ENCODE assay signal across 12 cellular contexts in genomic region chr1:235984041-235984820, GRCh38.
DNase-seq lines count a peak whose midpoint lies in the region; ATAC-seq and TF ChIP-seq lines count a peak whose summit lies in the region.
"Had no signal": no experiment of that assay in that cellular context is flagged by ENCODE, and none has a peak within 500 bp of the region (broad histone marks: within the 10 kb centered on the region; RNA-seq: fewer than 3 reads in every experiment).

No MANE protein-coding gene starts in this region.

- no peak for TF ChIP-seq CTCF in WTC11 (IDR thresholded peaks at IDR 0.05)
- no peak for TF ChIP-seq CTCF in fibroblast of the aortic adventitia (IDR thresholded peaks at IDR 0.05; ENCODE audit: insufficient read depth, low read length)
- no peak for TF ChIP-seq CTCF in parathyroid adenoma (IDR thresholded peaks at IDR 0.05)
- TF ChIP-seq CTCF in H9 (conservative IDR thresholded peaks at IDR 0.05): no peak

- H2BK120ac ChIP-seq in neuronal stem cell (ENCODE audit: low read depth, low read length) (no peak overlapping the region), H9 (ENCODE audit: low read depth, low read length, poor library complexity, severe bottlenecking) (no peak overlapping the region)

- no peak overlapping the region for H3K23ac ChIP-seq in neuronal stem cell (ENCODE audit: low read depth, low read length, poor library complexity)
- no peak overlapping the region for H3K23ac ChIP-seq in H9 (ENCODE audit: insufficient read length, low read depth, low read length)

- H3K36me3 Mint-ChIP-seq in WTC11 (peaks cover 33% of the 10 kb centered on the region), H9 (ENCODE audit: insufficient read depth in 1 of 3, low read depth in 3 of 3) (peaks cover 4 to 20% (median 17%) of the 10 kb centered on the region in 3 experiments; a peak in 6 of 7 replicates)

- H3K4me1 Mint-ChIP-seq in WTC11 (peaks cover 9% of the 10 kb centered on the region), H9 (0 out of 4 replicates have a peak, but pooled peaks cover 0 to 2% of the 10 kb centered on the region in 2 experiments)

- H3K27me3 Mint-ChIP-seq in WTC11 (ENCODE audit: low read depth) (peaks cover under 1% of the 10 kb centered on the region; the same call in 1 of the 2 replicates), H9 (ENCODE audit: low read depth) (no peaks in the 10 kb centered on the region; the same call in 1 of the 2 replicates)

- H2BK12ac ChIP-seq in neuronal stem cell (ENCODE audit: low read length) (no peak overlapping the region), H9 (ENCODE audit: insufficient read length, low read depth, low read length) (no peak overlapping the region)

- H3K27ac ChIP-seq in parathyroid adenoma (peak overlapping the region; percentile 64), neuronal stem cell (replicated peaks; ENCODE audit: low read length) (no peak overlapping the region), H9 (ENCODE audit: insufficient read length, low read depth, low read length) (no peak overlapping the region)
- H3K27ac ChIP-seq: C4-2B had no signal

- H4K91ac ChIP-seq in neuronal stem cell (ENCODE audit: low read depth, low read length, poor library complexity): no peak overlapping the region
- no peak overlapping the region for H4K91ac ChIP-seq in H9 (ENCODE audit: insufficient read length, low read depth, low read length)

- no peaks in the 10 kb centered on the region for H3K23me2 ChIP-seq in H9 (ENCODE audit: insufficient read length, low read depth, low read length, poor library complexity, severe bottlenecking)

- H3K9ac ChIP-seq in parathyroid adenoma (no peak overlapping the region), neuronal stem cell (ENCODE audit: low read depth, low read length, poor library complexity) (no peak overlapping the region), H9 (ENCODE audit: extremely low read depth, insufficient read length, low read length) (no peak overlapping the region)

- H2BK15ac ChIP-seq in neuronal stem cell (ENCODE audit: low read length): no peak overlapping the region
- no peak overlapping the region for H2BK15ac ChIP-seq in H9 (ENCODE audit: low read depth, low read length)

- WGBS in neuronal stem cell (ENCODE audit: extremely low coverage in 2 of 2, insufficient read length in 2 of 2, insufficient replicate concordance in 1 of 2), 2 donors: no CpG with 5 or more reads among the region's 6 CpGs
- no CpG with 5 or more reads among the region's 6 CpGs for WGBS in H9 (ENCODE audit: extremely low coverage, insufficient read length, low lambda C conversion rate)

- H3K27me3 ChIP-seq in parathyroid adenoma (ENCODE audit: control insufficient read depth, insufficient read depth, low read length): no peaks in the 10 kb centered on the region
- H3K27me3 ChIP-seq in neuronal stem cell (ENCODE audit: control insufficient read depth in 3 of 3, insufficient read depth in 3 of 3, low read depth in 1 of 3, low read length in 3 of 3): no peaks in the 10 kb centered on the region
- H3K27me3 ChIP-seq in H9 (ENCODE audit: insufficient read depth, low read length): no peaks in the 10 kb centered on the region
- H3K27me3 ChIP-seq: pancreas had no signal

- DNase-seq in AG08395 (ENCODE audit: low spot score) (peak; percentile 85), WTC11 (ENCODE audit: low spot score) (no peak), fibroblast of the aortic adventitia (ENCODE audit: low read depth) (peak; percentile 91), NCI-H1436 (lab: John Stamatoyannopoulos, UW) (no peak), neuronal stem cell (ENCODE audit: low spot score) (no peak), H9 (no peak)
- DNase-seq: hippocampal formation; pancreas; stimulated activated CD8-positive, alpha-beta memory T cell treated with anti-CD3 and anti-CD28 coated beads, Interleukin-4, amount 100 ng/mL, for 48 hours had no signal

- H4K8ac ChIP-seq in neuronal stem cell (ENCODE audit: low read depth, low read length) (no peak overlapping the region), H9 (replicated peaks; ENCODE audit: insufficient read length, low read depth, low read length) (no peak overlapping the region)

- H3K79me1 ChIP-seq in neuronal stem cell (ENCODE audit: low read depth, low read length): no peaks in the 10 kb centered on the region
- H3K79me1 ChIP-seq in H9 (ENCODE audit: insufficient read depth, low read depth, low read length, poor library complexity, severe bottlenecking): no peaks in the 10 kb centered on the region

- H2AK5ac ChIP-seq in neuronal stem cell (ENCODE audit: low read depth, low read length) (no peak overlapping the region), H9 (ENCODE audit: insufficient read length, low read length) (no peak overlapping the region)

- H2BK20ac ChIP-seq in H9 (ENCODE audit: low read depth, low read length, poor library complexity, severe bottlenecking): no peak overlapping the region

- H3K4me3 ChIP-seq in fibroblast of the aortic adventitia (ENCODE audit: low read depth, low read length) (no peak overlapping the region), parathyroid adenoma (ENCODE audit: low read depth, low read length) (no peak overlapping the region), neuronal stem cell (ENCODE audit: low read length in 2 of 2) (no peak overlapping the region)
- H3K4me3 ChIP-seq: pancreas had no signal

- H3K79me2 ChIP-seq in parathyroid adenoma (no peaks in the 10 kb centered on the region), H9 (ENCODE audit: insufficient read depth, low read length) (no peaks in the 10 kb centered on the region)

- H2BK5ac ChIP-seq in neuronal stem cell (ENCODE audit: low read length): no peak overlapping the region
- H2BK5ac ChIP-seq in H9 (ENCODE audit: insufficient read length, low read length): no peak overlapping the region

- POLR2A ChIA-PET in WTC11 (lab: Charles Lee): interaction anchor here (0.7 to 1.1 kb wide), 2 partner anchors 12 to 265 kb away, joined by 3 to 8 read pairs; no protein-coding TSS in a partner anchor

- H3K36me3 ChIP-seq in parathyroid adenoma (ENCODE audit: control insufficient read depth, insufficient read depth, low read length) (no peaks in the 10 kb centered on the region), neuronal stem cell (replicated peaks in 1 of 2; ENCODE audit: control insufficient read depth in 2 of 2, insufficient read depth in 2 of 2, low read length in 2 of 2) (peaks cover 24 to 42% of the 10 kb centered on the region in 2 donors)
- H3K36me3 ChIP-seq: pancreas had no signal

- H3K14ac ChIP-seq in neuronal stem cell (ENCODE audit: low read length) (no peak overlapping the region), H9 (ENCODE audit: insufficient read depth, low read length) (no peak overlapping the region)

- H3K18ac ChIP-seq in neuronal stem cell (ENCODE audit: low read length): no peak overlapping the region
- H3K18ac ChIP-seq in H9 (ENCODE audit: insufficient read length, low read depth, low read length): no peak overlapping the region

- peaks cover 17% of the 10 kb centered on the region for H3K9me3 Mint-ChIP-seq in WTC11
- H3K9me3 Mint-ChIP-seq in H9: peaks cover 6 to 11% of the 10 kb centered on the region in 2 experiments; a peak in 3 of 5 replicates

- H3K27ac Mint-ChIP-seq in WTC11 (peak overlapping the region; percentile 23; the same call in 1 of the 2 replicates), H9 (0 out of 7 replicates have a peak overlapping the region, but pooled peaks of 1 of the 3 experiments have one; percentile 35)

- H3K4me1 ChIP-seq in parathyroid adenoma (no peaks in the 10 kb centered on the region), neuronal stem cell (ENCODE audit: control insufficient read depth in 2 of 2, insufficient read depth in 1 of 2, low read depth in 1 of 2, low read length in 2 of 2) (peaks cover 1 to 5% of the 10 kb centered on the region in 2 donors), H9 (ENCODE audit: insufficient read depth, low read length) (no peaks in the 10 kb centered on the region)
- H3K4me1 ChIP-seq: pancreas had no signal

- H3T11ph ChIP-seq in H9 (ENCODE audit: low read length): no peak overlapping the region

- H2AFZ ChIP-seq in parathyroid adenoma (no peak overlapping the region), neuronal stem cell (ENCODE audit: low read length) (no peak overlapping the region), H9 (ENCODE audit: low read length) (no peak overlapping the region)

- no peak overlapping the region for H3K4me3 Mint-ChIP-seq in WTC11
- H3K4me3 Mint-ChIP-seq in H9: no peak overlapping the region

- no peaks in the 10 kb centered on the region for H3K9me3 ChIP-seq in parathyroid adenoma (ENCODE audit: control insufficient read depth, low read length)
- peaks cover 5 to 11% of the 10 kb centered on the region in 2 donors for H3K9me3 ChIP-seq in neuronal stem cell (replicated peaks in 1 of 2; ENCODE audit: control insufficient read depth in 2 of 2, insufficient read depth in 1 of 2, low read depth in 1 of 2, low read length in 2 of 2)
- H3K9me3 ChIP-seq in H9 (ENCODE audit: control insufficient read depth, low read depth, low read length): peaks cover under 1% of the 10 kb centered on the region
- H3K9me3 ChIP-seq: pancreas had no signal

- H3K4me2 ChIP-seq in parathyroid adenoma (ENCODE audit: low read length) (no peak overlapping the region), neuronal stem cell (ENCODE audit: insufficient read depth, low read length, poor library complexity, severe bottlenecking) (no peak overlapping the region), H9 (ENCODE audit: insufficient read depth, insufficient read length, low read length) (no peak overlapping the region)

- H3K4ac ChIP-seq in neuronal stem cell (ENCODE audit: low read length) (no peak overlapping the region), H9 (ENCODE audit: low read depth, low read length) (no peak overlapping the region)

- no peak overlapping the region for H3K56ac ChIP-seq in H9 (ENCODE audit: insufficient read length, low read depth, low read length)

- H4K20me1 ChIP-seq in H9 (ENCODE audit: control insufficient read depth, insufficient read depth, insufficient read length): no peaks in the 10 kb centered on the region

- no peak overlapping the region for H4K5ac ChIP-seq in H9 (ENCODE audit: insufficient read length, low read depth, low read length)

- no peak for ATAC-seq in WTC11
- no peak for ATAC-seq in GM21576 (IDR thresholded peaks at IDR 0.05; ENCODE audit: unreplicated experiment)

- CTCF ChIA-PET in WTC11 (lab: Charles Lee): interaction anchor here (3.0 kb wide), 1 partner anchor 12 kb away, joined by 18 read pairs; no protein-coding TSS in a partner anchor

TF ChIP-seq in WTC11, 78 proteins besides CTCF, POLR2A, EP300 and RAD21 (continues in another document):
- TF ChIP-seq E2F5 (CRISPR knock-in tag; IDR thresholded peaks at IDR 0.05): no peak

Comparison
In these comparisons a context has a peak if more than half of its experiments do, and no peak if none do; other contexts are left out.
1. DNase-seq: peak in AG08395 (single experiment) and fibroblast of the aortic adventitia (single experiment); none in WTC11 (single experiment), NCI-H1436 (single experiment), neuronal stem cell (single experiment) and H9 (single experiment).